1 cellular context compared by ENCODE assay signal in the genomic region with DNA sequence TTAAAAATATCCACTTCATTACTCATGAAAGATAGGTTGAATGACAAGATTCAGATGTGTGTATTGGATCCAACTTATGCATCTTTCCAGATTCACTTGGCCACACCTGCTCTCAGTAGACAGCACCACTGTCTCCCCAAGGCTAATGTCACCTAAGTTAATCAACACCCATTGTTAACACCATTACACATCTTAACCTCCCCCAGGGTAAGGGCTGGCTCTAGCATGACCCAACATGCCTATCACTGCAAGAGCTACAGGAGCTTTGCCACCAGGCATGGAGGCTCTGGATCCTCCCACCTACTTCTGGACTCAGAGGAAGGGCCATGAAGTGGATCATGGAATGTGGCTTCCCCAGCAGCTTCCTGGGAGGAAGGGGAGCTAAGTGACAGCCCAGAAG.
TF ChIP-seq lines count a peak whose summit lies in the region.

No MANE protein-coding gene starts in this region.

TF ChIP-seq in WTC11, 78 proteins besides CTCF, POLR2A, EP300 and RAD21 (continued from another document):
- TF ChIP-seq, protein P1, sequence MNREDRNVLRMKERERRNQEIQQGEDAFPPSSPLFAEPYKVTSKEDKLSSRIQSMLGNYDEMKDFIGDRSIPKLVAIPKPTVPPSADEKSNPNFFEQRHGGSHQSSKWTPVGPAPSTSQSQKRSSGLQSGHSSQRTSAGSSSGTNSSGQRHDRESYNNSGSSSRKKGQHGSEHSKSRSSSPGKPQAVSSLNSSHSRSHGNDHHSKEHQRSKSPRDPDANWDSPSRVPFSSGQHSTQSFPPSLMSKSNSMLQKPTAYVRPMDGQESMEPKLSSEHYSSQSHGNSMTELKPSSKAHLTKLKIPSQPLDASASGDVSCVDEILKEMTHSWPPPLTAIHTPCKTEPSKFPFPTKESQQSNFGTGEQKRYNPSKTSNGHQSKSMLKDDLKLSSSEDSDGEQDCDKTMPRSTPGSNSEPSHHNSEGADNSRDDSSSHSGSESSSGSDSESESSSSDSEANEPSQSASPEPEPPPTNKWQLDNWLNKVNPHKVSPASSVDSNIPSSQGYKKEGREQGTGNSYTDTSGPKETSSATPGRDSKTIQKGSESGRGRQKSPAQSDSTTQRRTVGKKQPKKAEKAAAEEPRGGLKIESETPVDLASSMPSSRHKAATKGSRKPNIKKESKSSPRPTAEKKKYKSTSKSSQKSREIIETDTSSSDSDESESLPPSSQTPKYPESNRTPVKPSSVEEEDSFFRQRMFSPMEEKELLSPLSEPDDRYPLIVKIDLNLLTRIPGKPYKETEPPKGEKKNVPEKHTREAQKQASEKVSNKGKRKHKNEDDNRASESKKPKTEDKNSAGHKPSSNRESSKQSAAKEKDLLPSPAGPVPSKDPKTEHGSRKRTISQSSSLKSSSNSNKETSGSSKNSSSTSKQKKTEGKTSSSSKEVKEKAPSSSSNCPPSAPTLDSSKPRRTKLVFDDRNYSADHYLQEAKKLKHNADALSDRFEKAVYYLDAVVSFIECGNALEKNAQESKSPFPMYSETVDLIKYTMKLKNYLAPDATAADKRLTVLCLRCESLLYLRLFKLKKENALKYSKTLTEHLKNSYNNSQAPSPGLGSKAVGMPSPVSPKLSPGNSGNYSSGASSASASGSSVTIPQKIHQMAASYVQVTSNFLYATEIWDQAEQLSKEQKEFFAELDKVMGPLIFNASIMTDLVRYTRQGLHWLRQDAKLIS (CRISPR knock-in tag; IDR thresholded peaks at IDR 0.05; ENCODE audit: borderline replicate concordance): no peak
- TF ChIP-seq, protein P2, sequence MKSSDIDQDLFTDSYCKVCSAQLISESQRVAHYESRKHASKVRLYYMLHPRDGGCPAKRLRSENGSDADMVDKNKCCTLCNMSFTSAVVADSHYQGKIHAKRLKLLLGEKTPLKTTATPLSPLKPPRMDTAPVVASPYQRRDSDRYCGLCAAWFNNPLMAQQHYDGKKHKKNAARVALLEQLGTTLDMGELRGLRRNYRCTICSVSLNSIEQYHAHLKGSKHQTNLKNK (CRISPR knock-in tag; IDR thresholded peaks at IDR 0.05): no peak
- TF ChIP-seq, protein P3, sequence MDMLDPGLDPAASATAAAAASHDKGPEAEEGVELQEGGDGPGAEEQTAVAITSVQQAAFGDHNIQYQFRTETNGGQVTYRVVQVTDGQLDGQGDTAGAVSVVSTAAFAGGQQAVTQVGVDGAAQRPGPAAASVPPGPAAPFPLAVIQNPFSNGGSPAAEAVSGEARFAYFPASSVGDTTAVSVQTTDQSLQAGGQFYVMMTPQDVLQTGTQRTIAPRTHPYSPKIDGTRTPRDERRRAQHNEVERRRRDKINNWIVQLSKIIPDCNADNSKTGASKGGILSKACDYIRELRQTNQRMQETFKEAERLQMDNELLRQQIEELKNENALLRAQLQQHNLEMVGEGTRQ (CRISPR knock-in tag; IDR thresholded peaks at IDR 0.05): no peak
